ENCODE assay signal across 8 cellular contexts in genomic region chr12:56634837-56635538, GRCh38. TPM values are rescaled to one million over a fixed set of nuclear protein-coding genes. Genes with fewer than 3 reads are reported as not detected.
DNase-seq lines count a peak whose midpoint lies in the region; ATAC-seq and TF ChIP-seq lines count a peak whose summit lies in the region.

No MANE protein-coding gene starts in this region.

- H3K4me3 Mint-ChIP-seq in nephron progenitor cell, result peak overlapping the region; percentile 96
- peak overlapping the region; percentile 99 for H3K4me3 Mint-ChIP-seq in type B pancreatic cell

- peaks cover 31% of the 10 kb centered on the region for H4K20me1 ChIP-seq in Loucy (ENCODE audit: insufficient read depth, low read length, poor library complexity, severe bottlenecking)

- H3K27ac Mint-ChIP-seq in nephron progenitor cell (peak overlapping the region; percentile 99), type B pancreatic cell (peak overlapping the region; percentile 100)

- no peaks in the 10 kb centered on the region for H3K9me3 Mint-ChIP-seq in nephron progenitor cell
- H3K9me3 Mint-ChIP-seq in type B pancreatic cell, result no peaks in the 10 kb centered on the region

- TF ChIP-seq CTCF in Loucy (conservative IDR thresholded peaks at IDR 0.05; ENCODE audit: low read length) (peak; percentile 38), RWPE2 (IDR thresholded peaks at IDR 0.05; ENCODE audit: poor library complexity, severe bottlenecking) (peak; percentile 76), foreskin fibroblast (IDR thresholded peaks at IDR 0.05; ENCODE audit: low read depth, low read length) (peak; percentile 69), nephron progenitor cell (IDR thresholded peaks at IDR 0.05) (peak; percentile 31), type B pancreatic cell (conservative IDR thresholded peaks at IDR 0.05) (peak; percentile 55)

- H3K9ac ChIP-seq in Loucy (ENCODE audit: low read depth, low read length, poor library complexity, severe bottlenecking), result peak overlapping the region; percentile 81

- H3K36me3 Mint-ChIP-seq in nephron progenitor cell (ENCODE audit: low read depth) (peaks cover 24% of the 10 kb centered on the region), type B pancreatic cell (peaks cover 18% of the 10 kb centered on the region)

- H3K79me2 ChIP-seq in Loucy (ENCODE audit: insufficient read depth, low read length), result peaks cover 56% of the 10 kb centered on the region

- H3K4me1 ChIP-seq in Loucy (ENCODE audit: insufficient read depth, low read length, poor library complexity, severe bottlenecking), result peaks cover 59% of the 10 kb centered on the region
- peaks cover 15% of the 10 kb centered on the region for H3K4me1 ChIP-seq in RWPE2 (ENCODE audit: insufficient read depth, poor library complexity, severe bottlenecking)

- H3K27me3 Mint-ChIP-seq in nephron progenitor cell (ENCODE audit: low read depth, poor library complexity), result peaks cover 5% of the 10 kb centered on the region
- no peaks in the 10 kb centered on the region for H3K27me3 Mint-ChIP-seq in type B pancreatic cell

- H3K27me3 ChIP-seq in Loucy (ENCODE audit: insufficient read depth, low read length, poor library complexity, severe bottlenecking), result peaks cover under 1% of the 10 kb centered on the region
- no peaks in the 10 kb centered on the region for H3K27me3 ChIP-seq in RWPE2 (ENCODE audit: insufficient read depth, poor library complexity, severe bottlenecking)

- H3K9me3 ChIP-seq in Loucy (ENCODE audit: insufficient read depth, low read depth, low read length) (no peaks in the 10 kb centered on the region), RWPE2 (ENCODE audit: severe bottlenecking) (no peaks in the 10 kb centered on the region)

- peaks cover 27% of the 10 kb centered on the region; the same call in 1 of the 2 replicates for H3K36me3 ChIP-seq in Loucy (ENCODE audit: insufficient read depth, low read length)
- H3K36me3 ChIP-seq in RWPE2 (ENCODE audit: low read depth), result peaks cover 27% of the 10 kb centered on the region

- ATAC-seq in GM21423 (IDR thresholded peaks at IDR 0.05; ENCODE audit: unreplicated experiment) (peak; percentile 26), RWPE2 (ENCODE audit: low read depth) (peak; percentile 58)

- H3K4me3 ChIP-seq in Loucy (ENCODE audit: low read length, poor library complexity, severe bottlenecking), result peak overlapping the region; percentile 90
- H3K4me3 ChIP-seq in RWPE2 (ENCODE audit: severe bottlenecking), result peak overlapping the region; percentile 76
- H3K4me3 ChIP-seq in foreskin fibroblast (ENCODE audit: low read depth in 1 of 2, low read length in 2 of 2), result peak overlapping the region; percentile 79 to 98

- peaks cover 13% of the 10 kb centered on the region for H3F3A ChIP-seq in Loucy (ENCODE audit: low read depth)

- peak overlapping the region; percentile 100 for H3K4me2 ChIP-seq in Loucy (ENCODE audit: low read depth, low read length, poor library complexity, severe bottlenecking)

- H3K9me2 ChIP-seq in Loucy (replicated peaks; ENCODE audit: low read depth, low read length), result no peaks in the 10 kb centered on the region

- H3K4me1 Mint-ChIP-seq in nephron progenitor cell, result peaks cover 82% of the 10 kb centered on the region
- peaks cover 59% of the 10 kb centered on the region for H3K4me1 Mint-ChIP-seq in type B pancreatic cell (ENCODE audit: unreplicated experiment)

- peak overlapping the region; percentile 74 for H2AFZ ChIP-seq in Loucy (ENCODE audit: low read length)

- H3K27ac ChIP-seq in RWPE2 (ENCODE audit: poor library complexity, severe bottlenecking), result peak overlapping the region; percentile 86

- peak; percentile 73 for DNase-seq in CMK (ENCODE audit: low read depth)
- peak; percentile 87 for DNase-seq in RWPE2 (ENCODE audit: low spot score)
- DNase-seq in activated naive CD4-positive, alpha-beta T cell (lab: John Stamatoyannopoulos, UW), result peak in 3 of 4 experiments; percentile 14 to 47 (median 21)
- peak; percentile 90 to 96 for DNase-seq in foreskin fibroblast
- peak; percentile 72 for DNase-seq in nephron progenitor cell
- peak; percentile 75 for DNase-seq in type B pancreatic cell (ENCODE audit: extremely low spot score, unreplicated experiment)

RNA-seq across cellular contexts. Expression of gene BAZ2A, which starts 4.9 kb away (rescaled TPM):
- total RNA-seq in type B pancreatic cell (ENCODE audit: low replicate concordance), result 108 and 112 TPM in 2 replicates

RNA-seq across cellular contexts. Expression of gene ATP5F1B, which starts 10.8 kb away (rescaled TPM):
- 692 and 828 TPM in 2 replicates for total RNA-seq in type B pancreatic cell (ENCODE audit: low replicate concordance)

RNA-seq across cellular contexts. Expression of gene PTGES3, which starts 53.1 kb away (rescaled TPM):
- 219 and 222 TPM in 2 replicates for total RNA-seq in type B pancreatic cell (ENCODE audit: low replicate concordance)

Comparison
In these comparisons a context has a peak if more than half of its experiments do, and no peak if none do; other contexts are left out.
1. Peak in every context shown above with its lines: DNase-seq, ATAC-seq, H3K4me3 ChIP-seq and H3K27ac ChIP-seq.
2. DNase-seq: peak in every context shown above with its lines; median percentile 93 in foreskin fibroblast; 87 in RWPE2; 75 in type B pancreatic cell; 73 in CMK; 72 in nephron progenitor cell; 21 in activated naive CD4-positive, alpha-beta T cell.